22 cellular contexts compared by ENCODE assay signal in genomic region chr20:19782669-19783068, GRCh38. TPM values are rescaled to one million over a fixed set of nuclear protein-coding genes. Genes with fewer than 3 reads are reported as not detected.
"Had no signal": no experiment of that assay in that cellular context is flagged by ENCODE, and none has a peak within 500 bp of the region (broad histone marks: within the 10 kb centered on the region; RNA-seq: fewer than 3 reads in every experiment).

No MANE protein-coding gene starts in this region.

- H3K27ac Mint-ChIP-seq: activated CD4-positive, alpha-beta memory T cell treated with anti-CD3 and anti-CD28 coated beads for 36 hours; activated CD4-positive, alpha-beta T cell treated with anti-CD3 and anti-CD28 coated beads, Interleukin-2, amount 10 ng/mL, durations not matched to agents 7 days and 5 days; activated naive CD4-positive, alpha-beta T cell treated with anti-CD3 and anti-CD28 coated beads, Interleukin-2, amount 50 U/mL, for 72 hours; activated naive CD8-positive, alpha-beta T cell treated with anti-CD3 and anti-CD28 coated beads, Interleukin-2, amount 50 U/mL, for 24 hours; T-cell had no signal

- H3K4me3 ChIP-seq: ascending aorta, body of pancreas, SK-N-MC had no signal

- H3K36me3 ChIP-seq: ascending aorta had no signal

- H3K4me1 Mint-ChIP-seq: activated CD4-positive, alpha-beta T cell treated with anti-CD3 and anti-CD28 coated beads, Interleukin-2, amount 10 ng/mL, durations not matched to agents 7 days and 5 days; activated naive CD8-positive, alpha-beta T cell treated with anti-CD3 and anti-CD28 coated beads, Interleukin-2, amount 50 U/mL, for 24 hours had no signal

- H3K9me3 ChIP-seq: ascending aorta, body of pancreas had no signal

- H3K27ac ChIP-seq: ascending aorta, body of pancreas, SK-N-MC had no signal

- H3K36me3 Mint-ChIP-seq: activated CD4-positive, alpha-beta memory T cell treated with anti-CD3 and anti-CD28 coated beads for 36 hours; activated naive CD4-positive, alpha-beta T cell treated with anti-CD3 and anti-CD28 coated beads, Interleukin-2, amount 50 U/mL, for 72 hours; T-cell had no signal

- H3K4me3 Mint-ChIP-seq: activated CD4-positive, alpha-beta memory T cell treated with anti-CD3 and anti-CD28 coated beads for 36 hours; activated CD4-positive, alpha-beta T cell treated with anti-CD3 and anti-CD28 coated beads, Interleukin-2, amount 10 ng/mL, durations not matched to agents 7 days and 5 days; activated naive CD8-positive, alpha-beta T cell treated with anti-CD3 and anti-CD28 coated beads, Interleukin-2, amount 50 U/mL, for 24 hours; activated T-cell treated with anti-CD3 and anti-CD28 coated beads, Interleukin-2, amount 50 U/mL, for 4 hours; T-cell had no signal

- H3K27me3 ChIP-seq: ascending aorta, body of pancreas had no signal

- ATAC-seq: activated naive CD4-positive, alpha-beta T cell treated with anti-CD3 and anti-CD28 coated beads, Interleukin-2, amount 50 U/mL, for 72 hours; activated naive CD8-positive, alpha-beta T cell treated with anti-CD3 and anti-CD28 coated beads, Interleukin-2, amount 50 U/mL, for 24 hours; activated T-cell treated with anti-CD3 and anti-CD28 coated beads, Interleukin-2, amount 50 U/mL, for 4 hours; body of pancreas; T-cell had no signal

- H3K9me3 Mint-ChIP-seq: activated CD4-positive, alpha-beta T cell treated with anti-CD3 and anti-CD28 coated beads, Interleukin-2, amount 10 ng/mL, durations not matched to agents 7 days and 5 days; activated naive CD4-positive, alpha-beta T cell treated with anti-CD3 and anti-CD28 coated beads, Interleukin-2, amount 50 U/mL, for 72 hours; activated naive CD8-positive, alpha-beta T cell treated with anti-CD3 and anti-CD28 coated beads, Interleukin-2, amount 50 U/mL, for 24 hours; activated T-cell treated with anti-CD3 and anti-CD28 coated beads, Interleukin-2, amount 50 U/mL, for 4 hours; T-cell had no signal

- DNase-seq: activated CD4-positive, alpha-beta memory T cell treated with anti-CD3 and anti-CD28 coated beads for 36 hours; activated CD4-positive, alpha-beta T cell treated with anti-CD3 and anti-CD28 coated beads, Interleukin-2, amount 10 ng/mL, durations not matched to agents 7 days and 5 days; activated CD4-positive, CD25-positive, alpha-beta regulatory T cell; activated CD8-positive, alpha-beta memory T cell treated with anti-CD3 and anti-CD28 coated beads for 24 hours; activated effector memory CD4-positive, alpha-beta T cell treated with anti-CD3 and anti-CD28 coated beads, Interleukin-2, amount 50 U/mL, for 16 hours; activated naive CD4-positive, alpha-beta T cell treated with Interleukin-2 at 50 U/mL for 16 hours; activated naive CD8-positive, alpha-beta T cell treated with anti-CD3 and anti-CD28 coated beads, Interleukin-2, amount 50 U/mL, for 24 hours; activated T-cell treated with anti-CD3 and anti-CD28 coated beads, Interleukin-2, amount 50 U/mL, for 4 hours; amniotic stem cell; body of pancreas; KG1; NCI-H1092; NCI-H1417; NCI-H2029; NCI-H510A treated with DMSO at 0.1 percent for 48 hours; NCI-H69; T-cell; T-helper 2 cell; T1000 had no signal

RNA-seq across cellular contexts. Expression of gene RIN2, which starts 24.6 kb away (rescaled TPM):
- total RNA-seq: activated CD4-positive, alpha-beta memory T cell treated with anti-CD3 and anti-CD28 coated beads for 36 hours; activated CD4-positive, alpha-beta T cell treated with anti-CD3 and anti-CD28 coated beads, Interleukin-2, amount 10 ng/mL, durations not matched to agents 7 days and 5 days; activated naive CD4-positive, alpha-beta T cell treated with anti-CD3 and anti-CD28 coated beads, Interleukin-2, amount 50 U/mL, for 72 hours had no signal
